In genomic region chr9:135743546-135744332, GRCh38 we compare ENCODE assay signal across 23 cellular contexts. TPM values are rescaled to one million over a fixed set of nuclear protein-coding genes. Genes with fewer than 3 reads are reported as not detected.
"Had no signal": no experiment of that assay in that cellular context is flagged by ENCODE, and none has a peak within 500 bp of the region (broad histone marks: within the 10 kb centered on the region; RNA-seq: fewer than 3 reads in every experiment).

No MANE protein-coding gene starts in this region.

- H3K4me1 ChIP-seq: gastroesophageal sphincter, right lobe of liver, stomach had no signal

- H3K27ac ChIP-seq: epithelial cell of prostate, esophagus muscularis mucosa, gastroesophageal sphincter, hepatocyte, right lobe of liver, stomach, thoracic aorta had no signal

- H3K36me3 ChIP-seq: esophagus muscularis mucosa, gastroesophageal sphincter, right lobe of liver, stomach, thoracic aorta had no signal

- H3K4me3 ChIP-seq: esophagus muscularis mucosa, gastroesophageal sphincter, hepatocyte, right lobe of liver, stomach, thoracic aorta had no signal

- H3K9me3 ChIP-seq: esophagus muscularis mucosa, gastroesophageal sphincter, right lobe of liver, stomach, thoracic aorta had no signal

- ATAC-seq: effector memory CD8-positive, alpha-beta T cell; gastroesophageal sphincter; left colon; naive thymus-derived CD8-positive, alpha-beta T cell; right lobe of liver had no signal

- H3K27me3 ChIP-seq: hepatocyte, right lobe of liver had no signal

- DNase-seq: effector memory CD8-positive, alpha-beta T cell; glutamatergic neuron; kidney; left colon; mammary epithelial cell; naive thymus-derived CD8-positive, alpha-beta T cell; right lobe of liver; small intestine; stimulated activated CD4-positive, alpha-beta T cell treated with anti-CD3 and anti-CD28 coated beads, Interleukin-12 subunit alpha, Interleukin-12 subunit beta, amount 100 ng/mL, for 4 hours; stimulated activated naive CD4-positive, alpha-beta T cell; stomach; trophoblast cell had no signal

RNA-seq across cellular contexts. Expression of gene KCNT1, which starts 41.8 kb away (rescaled TPM):
- total RNA-seq: fibroblast of villous mesenchyme; hepatocyte; kidney; mammary epithelial cell; naive thymus-derived CD8-positive, alpha-beta T cell; osteocyte; right lobe of liver had no signal
- polyA plus RNA-seq: mammary epithelial cell; naive thymus-derived CD8-positive, alpha-beta T cell had no signal

RNA-seq across cellular contexts. Expression of gene SOHLH1, which starts 44.5 kb away (rescaled TPM):
- total RNA-seq: esophagus muscularis mucosa; fibroblast of villous mesenchyme; gastroesophageal sphincter; hepatocyte; kidney; left colon; mammary epithelial cell; mesenteric fat pad; mononuclear cell; naive thymus-derived CD8-positive, alpha-beta T cell; osteocyte; right lobe of liver; stomach; thoracic aorta; urinary bladder had no signal
- polyA plus RNA-seq: hepatocyte; mammary epithelial cell; naive thymus-derived CD8-positive, alpha-beta T cell; neural cell; small intestine; stomach; urinary bladder had no signal
